In the genomic region with DNA sequence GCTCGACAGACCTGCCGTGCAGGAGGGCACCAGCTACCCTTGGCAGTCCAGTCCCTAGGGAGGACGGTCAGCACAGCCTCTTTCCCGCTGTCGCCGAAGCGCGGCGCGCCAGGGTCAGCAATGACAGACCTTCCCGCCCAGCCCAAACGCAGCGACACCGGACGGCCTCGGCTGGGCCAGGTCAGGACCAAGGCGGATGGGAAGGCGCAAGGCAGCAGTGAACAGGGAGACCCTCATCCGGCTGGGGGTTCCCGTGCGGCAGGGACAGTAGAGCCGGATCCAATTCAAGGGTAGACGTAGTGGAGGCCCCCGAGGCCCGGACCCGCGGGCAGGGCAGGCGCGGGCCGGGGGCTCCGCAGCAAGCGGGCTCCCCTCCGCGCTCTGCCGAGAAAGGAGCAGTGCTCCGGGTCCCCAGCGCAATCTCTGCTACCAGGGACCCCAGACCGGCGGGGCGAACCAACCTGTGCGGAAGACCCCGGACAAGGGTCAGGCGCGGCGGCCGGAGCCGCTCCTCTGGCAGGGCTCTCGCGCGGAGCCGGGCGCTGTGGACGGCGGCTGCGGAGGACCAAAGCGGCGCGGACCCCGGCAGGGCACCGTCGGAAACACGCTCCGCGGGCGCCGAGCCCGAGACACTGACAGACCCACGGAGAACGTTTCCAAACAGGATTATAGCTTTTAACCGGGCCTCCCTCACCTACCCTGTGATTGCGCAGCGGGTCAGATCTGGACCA, we compare ENCODE assay signal across 8 cellular contexts. TPM values are rescaled to one million over a fixed set of nuclear protein-coding genes. Genes with fewer than 3 reads are reported as not detected.
DNase-seq lines count a peak whose midpoint lies in the region; ATAC-seq, FAIRE-seq and TF ChIP-seq lines count a peak whose summit lies in the region.

A gene with protein sequence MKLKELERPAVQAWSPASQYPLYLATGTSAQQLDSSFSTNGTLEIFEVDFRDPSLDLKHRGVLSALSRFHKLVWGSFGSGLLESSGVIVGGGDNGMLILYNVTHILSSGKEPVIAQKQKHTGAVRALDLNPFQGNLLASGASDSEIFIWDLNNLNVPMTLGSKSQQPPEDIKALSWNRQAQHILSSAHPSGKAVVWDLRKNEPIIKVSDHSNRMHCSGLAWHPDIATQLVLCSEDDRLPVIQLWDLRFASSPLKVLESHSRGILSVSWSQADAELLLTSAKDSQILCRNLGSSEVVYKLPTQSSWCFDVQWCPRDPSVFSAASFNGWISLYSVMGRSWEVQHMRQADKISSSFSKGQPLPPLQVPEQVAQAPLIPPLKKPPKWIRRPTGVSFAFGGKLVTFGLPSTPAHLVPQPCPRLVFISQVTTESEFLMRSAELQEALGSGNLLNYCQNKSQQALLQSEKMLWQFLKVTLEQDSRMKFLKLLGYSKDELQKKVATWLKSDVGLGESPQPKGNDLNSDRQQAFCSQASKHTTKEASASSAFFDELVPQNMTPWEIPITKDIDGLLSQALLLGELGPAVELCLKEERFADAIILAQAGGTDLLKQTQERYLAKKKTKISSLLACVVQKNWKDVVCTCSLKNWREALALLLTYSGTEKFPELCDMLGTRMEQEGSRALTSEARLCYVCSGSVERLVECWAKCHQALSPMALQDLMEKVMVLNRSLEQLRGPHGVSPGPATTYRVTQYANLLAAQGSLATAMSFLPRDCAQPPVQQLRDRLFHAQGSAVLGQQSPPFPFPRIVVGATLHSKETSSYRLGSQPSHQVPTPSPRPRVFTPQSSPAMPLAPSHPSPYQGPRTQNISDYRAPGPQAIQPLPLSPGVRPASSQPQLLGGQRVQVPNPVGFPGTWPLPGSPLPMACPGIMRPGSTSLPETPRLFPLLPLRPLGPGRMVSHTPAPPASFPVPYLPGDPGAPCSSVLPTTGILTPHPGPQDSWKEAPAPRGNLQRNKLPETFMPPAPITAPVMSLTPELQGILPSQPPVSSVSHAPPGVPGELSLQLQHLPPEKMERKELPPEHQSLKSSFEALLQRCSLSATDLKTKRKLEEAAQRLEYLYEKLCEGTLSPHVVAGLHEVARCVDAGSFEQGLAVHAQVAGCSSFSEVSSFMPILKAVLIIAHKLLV (minus strand): TSS at position 541 of the 731 bp plus-strand sequence. CDS start 2,909 bp downstream, outside the sequence.

- no peak within 1 kb of the TSS for H3K27ac ChIP-seq in HUES6 (ENCODE audit: low read depth, low read length)
- H3K27ac ChIP-seq in astrocyte (ENCODE audit: low read depth, low read length), result no peak within 1 kb of the TSS
- H3K27ac ChIP-seq in sigmoid colon, result peak within 1 kb of the TSS in 1 of 4 donors; percentile 37

- peak within 1 kb of the TSS; percentile 80 for H2AFZ ChIP-seq in astrocyte (ENCODE audit: low read depth, low read length)

- intact Hi-C loops in sigmoid colon (cut with DNase I), result loop anchor here (2.0 to 5.0 kb wide), 2 partner anchors 87 to 181 kb away; no protein-coding TSS in a partner anchor

- DNase-seq in astrocyte (ENCODE audit: low read depth) (no peak), sigmoid colon (no peak)

- H3K9me3 ChIP-seq in HUES6 (ENCODE audit: control insufficient read depth, insufficient read depth, low read depth, low read length) (no peaks in the 10 kb centered on the region), astrocyte (ENCODE audit: insufficient read depth, low read depth, low read length) (no peaks in the 10 kb centered on the region), sigmoid colon (no peaks in the 10 kb centered on the region)

- WGBS in sigmoid colon, 2 donors, result 16 to 30% methylated on average over 72 of the region's 72 CpGs

- H4K20me1 ChIP-seq in astrocyte (ENCODE audit: insufficient read depth, low read length), result no peaks in the 10 kb centered on the region

- H3K4me3 Mint-ChIP-seq in astrocyte (ENCODE audit: unreplicated experiment), result peak within 1 kb of the TSS; percentile 79
- no peak within 1 kb of the TSS for H3K4me3 Mint-ChIP-seq in stimulated activated memory B cell treated with anti-CD40 and anti-IgM and Interleukin-4, amounts not matched to agents 10 μg/mL and 1 μg/mL and 100 μg/mL, for 72 hours

- H3K4me2 ChIP-seq in astrocyte (ENCODE audit: low read length), result peak within 1 kb of the TSS; percentile 79

- TF ChIP-seq CTCF in astrocyte (IDR thresholded peaks at IDR 0.05; ENCODE audit: insufficient read depth, low read depth, low read length) (no peak), sigmoid colon (IDR thresholded peaks at IDR 0.05) (no peak)

- peaks cover 20% of the 10 kb centered on the region for H3K36me3 ChIP-seq in HUES6 (ENCODE audit: control insufficient read depth, insufficient read depth, low read length)
- H3K36me3 ChIP-seq in astrocyte (ENCODE audit: insufficient read depth, low read length), result peaks cover 3% of the 10 kb centered on the region
- peaks cover 2 to 34% (median 17%) of the 10 kb centered on the region in 4 donors for H3K36me3 ChIP-seq in sigmoid colon

- no peak for FAIRE-seq in astrocyte (lab: Jason Lieb, UNC)

- no peak within 1 kb of the TSS for H3K27ac Mint-ChIP-seq in astrocyte (ENCODE audit: unreplicated experiment)
- H3K27ac Mint-ChIP-seq in stimulated activated memory B cell treated with anti-CD40 and anti-IgM and Interleukin-4, amounts not matched to agents 10 μg/mL and 1 μg/mL and 100 μg/mL, for 72 hours, result no peak within 1 kb of the TSS

- no peaks in the 10 kb centered on the region for H3K79me2 ChIP-seq in astrocyte (ENCODE audit: insufficient read depth, low read length)

- H3K4me3 ChIP-seq in HUES6 (ENCODE audit: low read depth, low read length) (peak within 1 kb of the TSS; percentile 61), astrocyte (ENCODE audit: insufficient read depth, low read depth, low read length) (peak within 1 kb of the TSS; percentile 46), iPS-11a (ENCODE audit: low read depth, low read length) (peak within 1 kb of the TSS; percentile 34), sigmoid colon (peak within 1 kb of the TSS; percentile 42 to 61 (median 56))

- H3K9ac ChIP-seq in HUES6 (ENCODE audit: low read length) (peak within 1 kb of the TSS; percentile 32), astrocyte (ENCODE audit: low read length) (peak within 1 kb of the TSS; percentile 62)

- H3K4me1 ChIP-seq in HUES6 (ENCODE audit: control insufficient read depth, insufficient read depth, low read length) (no peaks in the 10 kb centered on the region), astrocyte (ENCODE audit: insufficient read depth, low read length) (peaks cover 22% of the 10 kb centered on the region), sigmoid colon (peaks cover 0 to 17% (median 14%) of the 10 kb centered on the region in 4 donors)

- peaks cover 11% of the 10 kb centered on the region for H3K36me3 Mint-ChIP-seq in astrocyte (ENCODE audit: low read depth, unreplicated experiment)
- H3K36me3 Mint-ChIP-seq in stimulated activated memory B cell treated with anti-CD40 and anti-IgM and Interleukin-4, amounts not matched to agents 10 μg/mL and 1 μg/mL and 100 μg/mL, for 72 hours, result peaks cover 46% of the 10 kb centered on the region

- no peak for ATAC-seq in GM18861 (IDR thresholded peaks at IDR 0.05; ENCODE audit: unreplicated experiment)
- ATAC-seq in stimulated activated memory B cell treated with anti-CD40 and anti-IgM and Interleukin-4, amounts not matched to agents 10 μg/mL and 1 μg/mL and 100 μg/mL, for 72 hours, result no peak
- no peak for ATAC-seq in HG03342 (IDR thresholded peaks at IDR 0.05; ENCODE audit: unreplicated experiment)
- ATAC-seq in HG03565 (IDR thresholded peaks at IDR 0.05; ENCODE audit: unreplicated experiment), result no peak

- H3K4me1 Mint-ChIP-seq in astrocyte (ENCODE audit: low read depth, unreplicated experiment), result peaks cover 17% of the 10 kb centered on the region
- no peaks in the 10 kb centered on the region for H3K4me1 Mint-ChIP-seq in stimulated activated memory B cell treated with anti-CD40 and anti-IgM and Interleukin-4, amounts not matched to agents 10 μg/mL and 1 μg/mL and 100 μg/mL, for 72 hours

- H3K9me3 Mint-ChIP-seq in astrocyte (ENCODE audit: unreplicated experiment), result no peaks in the 10 kb centered on the region
- no peaks in the 10 kb centered on the region for H3K9me3 Mint-ChIP-seq in stimulated activated memory B cell treated with anti-CD40 and anti-IgM and Interleukin-4, amounts not matched to agents 10 μg/mL and 1 μg/mL and 100 μg/mL, for 72 hours

- TF ChIP-seq POLR2A in sigmoid colon (IDR thresholded peaks at IDR 0.05), result no peak

- H3K27me3 Mint-ChIP-seq in astrocyte (ENCODE audit: low read depth, unreplicated experiment), result peaks cover 14% of the 10 kb centered on the region
- H3K27me3 Mint-ChIP-seq in stimulated activated memory B cell treated with anti-CD40 and anti-IgM and Interleukin-4, amounts not matched to agents 10 μg/mL and 1 μg/mL and 100 μg/mL, for 72 hours, result no peaks in the 10 kb centered on the region

- no peak for TF ChIP-seq EP300 in sigmoid colon (IDR thresholded peaks at IDR 0.05)

- H3K27me3 ChIP-seq in HUES6 (ENCODE audit: control insufficient read depth, insufficient read depth, low read length) (peaks cover 23% of the 10 kb centered on the region), astrocyte (ENCODE audit: insufficient read depth, low read length) (no peaks in the 10 kb centered on the region), sigmoid colon (peaks cover 0 to 4% (median 0%) of the 10 kb centered on the region in 3 donors)

RNA-seq across cellular contexts. Expression of the gene that starts here (rescaled TPM):
- total RNA-seq in astrocyte (7.8 TPM in 2 replicates), sigmoid colon (10 to 100 TPM in 1 of 4 donors, 1 to 10 TPM in 3; 3.9 to 19.4 (median 6.4) TPM)
- 10 to 100 TPM in 1 of 3 donors, under 1 TPM in 2; 0.60 to 10.1 (median 0.92) TPM for polyA plus RNA-seq in sigmoid colon
